ENCODE assay signal across 14 cellular contexts in the genomic region with DNA sequence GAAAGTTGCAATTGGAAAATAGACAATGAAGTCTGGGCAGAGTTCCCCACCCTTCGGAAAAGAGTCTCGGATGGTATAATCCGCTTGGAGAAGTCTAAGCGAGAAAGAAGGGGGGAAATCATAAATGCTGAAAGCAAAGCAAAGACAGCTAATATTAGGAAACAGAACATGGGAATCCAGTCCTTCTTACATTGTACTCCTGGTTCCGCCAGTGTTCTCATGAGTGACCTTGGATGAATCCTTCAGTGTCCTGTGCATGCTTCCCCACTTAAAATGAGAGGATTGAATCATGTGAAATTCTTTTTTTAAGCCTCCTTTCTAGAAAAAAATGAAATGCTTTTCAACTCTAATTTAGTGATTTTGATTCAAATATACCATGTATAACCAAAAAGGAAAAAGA.
A peak's percentile ranks its signal among the peaks of the same experiment; 100 is the strongest.
DNase-seq lines count a peak whose midpoint lies in the region; ATAC-seq and TF ChIP-seq lines count a peak whose summit lies in the region.
"Had no signal": no experiment of that assay in that cellular context is flagged by ENCODE, and none has a peak within 500 bp of the region (broad histone marks: within the 10 kb centered on the region; RNA-seq: fewer than 3 reads in every experiment).

No MANE protein-coding gene starts in this region.

- H3K4me3 Mint-ChIP-seq in HFFc6 = peak overlapping the region; percentile 69; the same call in 1 of the 2 replicates
- H3K4me3 Mint-ChIP-seq: activated CD4-positive, alpha-beta memory T cell treated with anti-CD3 and anti-CD28 coated beads, Interleukin-2, amount 10 ng/mL, durations not matched to agents 7 days and 5 days; activated T-helper 17 cell treated with anti-CD3 and anti-CD28 coated beads, Interleukin-2, amount 50 U/mL, for 72 hours had no signal

- peaks cover 16% of the 10 kb centered on the region for H3K4me1 Mint-ChIP-seq in HFFc6 (ENCODE audit: low read depth)
- H3K4me1 Mint-ChIP-seq: activated CD4-positive, alpha-beta memory T cell treated with anti-CD3 and anti-CD28 coated beads, Interleukin-2, amount 10 ng/mL, durations not matched to agents 7 days and 5 days; activated T-helper 17 cell treated with anti-CD3 and anti-CD28 coated beads, Interleukin-2, amount 50 U/mL, for 72 hours had no signal

- no peaks in the 10 kb centered on the region; the same call in 1 of the 2 replicates for H3K27me3 Mint-ChIP-seq in HFFc6 (ENCODE audit: insufficient read depth)
- H3K27me3 Mint-ChIP-seq: activated CD4-positive, alpha-beta memory T cell treated with anti-CD3 and anti-CD28 coated beads, Interleukin-2, amount 10 ng/mL, durations not matched to agents 7 days and 5 days; activated T-helper 17 cell treated with anti-CD3 and anti-CD28 coated beads, Interleukin-2, amount 50 U/mL, for 72 hours had no signal

- no peaks in the 10 kb centered on the region for H3K36me3 ChIP-seq in lower lobe of right lung

- H3K27ac ChIP-seq in dorsolateral prefrontal cortex (peak overlapping the region in 58 of 59 donors; percentile 4 to 94 (median 83)), lower lobe of right lung (peak overlapping the region; percentile 47)

- intact Hi-C loops in dorsolateral prefrontal cortex (cut with DNase I) = loop anchor here in 1 of 2 donors (2.0 kb wide), 2 partner anchors 20 to 208 kb away; a partner anchor contains a TSS
- intact Hi-C loops in lower lobe of right lung (cut with DNase I) = no loop called here

- peak overlapping the region; percentile 90 for H3K27ac Mint-ChIP-seq in HFFc6
- H3K27ac Mint-ChIP-seq: activated CD4-positive, alpha-beta memory T cell treated with anti-CD3 and anti-CD28 coated beads, Interleukin-2, amount 10 ng/mL, durations not matched to agents 7 days and 5 days; activated T-helper 17 cell treated with anti-CD3 and anti-CD28 coated beads, Interleukin-2, amount 50 U/mL, for 72 hours had no signal

- DNase-seq in HFFc6 = no peak
- no peak for DNase-seq in dorsolateral prefrontal cortex
- no peak for DNase-seq in lower lobe of right lung
- DNase-seq in superior temporal gyrus (ENCODE audit: extremely low spot score) = peak; percentile 37
- no peak for DNase-seq in AG08395 (ENCODE audit: low spot score)
- DNase-seq in dermis blood vessel endothelial cell = no peak
- no peak for DNase-seq in activated CD4-positive, CD25-positive, alpha-beta regulatory T cell (lab: John Stamatoyannopoulos, UW)
- no peak for DNase-seq in stimulated activated naive CD8-positive, alpha-beta T cell treated with anti-CD3 and anti-CD28 coated beads, Interleukin-15, Interleukin-2, amounts not matched to agents 100 U/mL and 50 U/mL, for 24 hours
- DNase-seq: activated CD4-positive, alpha-beta memory T cell treated with anti-CD3 and anti-CD28 coated beads, Interleukin-2, amount 10 ng/mL, durations not matched to agents 7 days and 5 days; NCI-H146; small intestine; stimulated activated naive CD4-positive, alpha-beta T cell had no signal

- no peak for TF ChIP-seq CTCF in HFFc6 (IDR thresholded peaks at IDR 0.05)
- no peak for TF ChIP-seq CTCF in dorsolateral prefrontal cortex (IDR thresholded peaks at IDR 0.05 in 54 of 56, conservative IDR thresholded peaks at IDR 0.05 in 2 of 56; ENCODE audit: low read depth in 1 of 56, partially characterized antibody in 56 of 56)
- TF ChIP-seq CTCF in lower lobe of right lung (IDR thresholded peaks at IDR 0.05) = no peak

- peak overlapping the region in 21 of 59 donors; percentile 1 to 46 (median 28) for H3K4me3 ChIP-seq in dorsolateral prefrontal cortex
- no peak overlapping the region for H3K4me3 ChIP-seq in lower lobe of right lung
- H3K4me3 ChIP-seq: GM12878 had no signal

- no peaks in the 10 kb centered on the region for H3K9me3 ChIP-seq in lower lobe of right lung

- ATAC-seq in lower lobe of right lung = no peak
- ATAC-seq in stimulated activated naive CD8-positive, alpha-beta T cell treated with anti-CD3 and anti-CD28 coated beads, Interleukin-15, Interleukin-2, amounts not matched to agents 100 U/mL and 50 U/mL, for 24 hours = no peak
- ATAC-seq: activated T-helper 17 cell treated with anti-CD3 and anti-CD28 coated beads, Interleukin-2, amount 50 U/mL, for 72 hours; GM12878 had no signal

- no peaks in the 10 kb centered on the region for H3K27me3 ChIP-seq in dorsolateral prefrontal cortex
- H3K27me3 ChIP-seq in lower lobe of right lung (ENCODE audit: low read depth) = no peaks in the 10 kb centered on the region

- no peaks in the 10 kb centered on the region for H3K9me3 Mint-ChIP-seq in HFFc6
- H3K9me3 Mint-ChIP-seq: activated CD4-positive, alpha-beta memory T cell treated with anti-CD3 and anti-CD28 coated beads, Interleukin-2, amount 10 ng/mL, durations not matched to agents 7 days and 5 days; activated T-helper 17 cell treated with anti-CD3 and anti-CD28 coated beads, Interleukin-2, amount 50 U/mL, for 72 hours had no signal

- 0 out of 2 replicates have a peak, but pooled peaks cover 4% of the 10 kb centered on the region for H3K36me3 Mint-ChIP-seq in HFFc6 (ENCODE audit: low read depth)

- H3K4me1 ChIP-seq in lower lobe of right lung = peaks cover 9% of the 10 kb centered on the region
